ENCODE assay signal across 1 cellular context in the genomic region with DNA sequence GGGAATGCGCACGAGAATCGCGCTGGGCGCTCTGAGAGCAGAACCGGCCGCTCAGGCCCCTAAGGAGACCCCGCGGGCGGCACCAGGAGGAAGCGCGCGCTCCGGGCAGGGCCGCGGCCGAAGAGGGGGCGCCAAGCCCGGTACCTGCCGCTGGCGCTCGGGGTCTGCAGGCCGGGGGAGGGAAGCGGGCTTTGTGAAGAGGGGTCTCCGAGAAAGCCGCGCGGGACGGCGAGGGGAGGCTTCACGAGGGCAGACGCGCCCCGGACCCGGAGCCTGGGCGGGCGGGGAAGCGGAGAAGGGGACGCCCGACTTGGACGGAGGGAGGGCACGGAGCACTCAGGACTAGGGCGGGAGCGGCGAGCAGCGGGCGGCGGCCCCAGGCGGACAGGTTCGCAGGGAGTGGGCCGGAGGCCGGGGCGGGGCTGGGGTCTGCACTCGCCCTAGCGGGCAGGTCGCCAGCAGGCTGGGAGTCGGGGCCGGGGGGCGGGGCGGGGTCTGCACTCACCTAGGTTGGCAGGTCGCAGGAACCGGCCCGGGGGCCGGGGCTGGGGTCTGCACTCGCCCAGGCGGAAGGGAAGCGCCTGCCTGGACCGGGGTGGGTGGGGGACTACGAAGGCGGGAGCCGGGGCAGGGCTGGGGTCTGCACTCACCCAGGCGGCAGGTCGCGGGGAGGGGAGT.
TF ChIP-seq lines count a peak whose summit lies in the region.

No MANE protein-coding gene starts in this region.

TF ChIP-seq in HepG2, 621 proteins besides CTCF, POLR2A, EP300 and RAD21 (continued from another document and continues in another):
- TF ChIP-seq, protein P1, sequence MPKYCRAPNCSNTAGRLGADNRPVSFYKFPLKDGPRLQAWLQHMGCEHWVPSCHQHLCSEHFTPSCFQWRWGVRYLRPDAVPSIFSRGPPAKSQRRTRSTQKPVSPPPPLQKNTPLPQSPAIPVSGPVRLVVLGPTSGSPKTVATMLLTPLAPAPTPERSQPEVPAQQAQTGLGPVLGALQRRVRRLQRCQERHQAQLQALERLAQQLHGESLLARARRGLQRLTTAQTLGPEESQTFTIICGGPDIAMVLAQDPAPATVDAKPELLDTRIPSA (CRISPR knock-in tag; IDR thresholded peaks at IDR 0.05; ENCODE audit: borderline replicate concordance) = no peak
- TF ChIP-seq ZNF598 (CRISPR knock-in tag; IDR thresholded peaks at IDR 0.05; ENCODE audit: borderline replicate concordance) = no peak
- TF ChIP-seq, protein P2, sequence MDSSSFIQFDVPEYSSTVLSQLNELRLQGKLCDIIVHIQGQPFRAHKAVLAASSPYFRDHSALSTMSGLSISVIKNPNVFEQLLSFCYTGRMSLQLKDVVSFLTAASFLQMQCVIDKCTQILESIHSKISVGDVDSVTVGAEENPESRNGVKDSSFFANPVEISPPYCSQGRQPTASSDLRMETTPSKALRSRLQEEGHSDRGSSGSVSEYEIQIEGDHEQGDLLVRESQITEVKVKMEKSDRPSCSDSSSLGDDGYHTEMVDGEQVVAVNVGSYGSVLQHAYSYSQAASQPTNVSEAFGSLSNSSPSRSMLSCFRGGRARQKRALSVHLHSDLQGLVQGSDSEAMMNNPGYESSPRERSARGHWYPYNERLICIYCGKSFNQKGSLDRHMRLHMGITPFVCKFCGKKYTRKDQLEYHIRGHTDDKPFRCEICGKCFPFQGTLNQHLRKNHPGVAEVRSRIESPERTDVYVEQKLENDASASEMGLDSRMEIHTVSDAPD (CRISPR knock-in tag; IDR thresholded peaks at IDR 0.05) = no peak
- no peak for TF ChIP-seq SOX13 (IDR thresholded peaks at IDR 0.05)
- TF ChIP-seq SOX13 (CRISPR knock-in tag; conservative IDR thresholded peaks at IDR 0.05 in 1 of 2, IDR thresholded peaks at IDR 0.05 in 1 of 2) = 0 out of 4 replicates have a peak, but pooled peaks of 1 of the 2 experiments have one; percentile 13
- TF ChIP-seq FLYWCH1 (CRISPR knock-in tag; IDR thresholded peaks at IDR 0.05) = no peak
- no peak for TF ChIP-seq ZEB1 (IDR thresholded peaks at IDR 0.05; ENCODE audit: insufficient replicate concordance, low read depth)
- no peak for TF ChIP-seq ZFP90 (CRISPR knock-in tag; IDR thresholded peaks at IDR 0.05; ENCODE audit: borderline replicate concordance)
- no peak for TF ChIP-seq DNMT3B (CRISPR knock-in tag; conservative IDR thresholded peaks at IDR 0.05)
- TF ChIP-seq ZSCAN30 (CRISPR knock-in tag; IDR thresholded peaks at IDR 0.05) = no peak
- TF ChIP-seq ADNP (CRISPR knock-in tag; IDR thresholded peaks at IDR 0.05) = no peak
- peak; percentile 51; the same call in 1 of the 2 replicates for TF ChIP-seq MXD4 (CRISPR knock-in tag; IDR thresholded peaks at IDR 0.05)
- TF ChIP-seq, protein P3, sequence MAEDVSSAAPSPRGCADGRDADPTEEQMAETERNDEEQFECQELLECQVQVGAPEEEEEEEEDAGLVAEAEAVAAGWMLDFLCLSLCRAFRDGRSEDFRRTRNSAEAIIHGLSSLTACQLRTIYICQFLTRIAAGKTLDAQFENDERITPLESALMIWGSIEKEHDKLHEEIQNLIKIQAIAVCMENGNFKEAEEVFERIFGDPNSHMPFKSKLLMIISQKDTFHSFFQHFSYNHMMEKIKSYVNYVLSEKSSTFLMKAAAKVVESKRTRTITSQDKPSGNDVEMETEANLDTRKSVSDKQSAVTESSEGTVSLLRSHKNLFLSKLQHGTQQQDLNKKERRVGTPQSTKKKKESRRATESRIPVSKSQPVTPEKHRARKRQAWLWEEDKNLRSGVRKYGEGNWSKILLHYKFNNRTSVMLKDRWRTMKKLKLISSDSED (CRISPR knock-in tag; IDR thresholded peaks at IDR 0.05) = no peak
- TF ChIP-seq ZNF703 (CRISPR knock-in tag; IDR thresholded peaks at IDR 0.05; ENCODE audit: borderline replicate concordance) = no peak
- TF ChIP-seq, protein P4, sequence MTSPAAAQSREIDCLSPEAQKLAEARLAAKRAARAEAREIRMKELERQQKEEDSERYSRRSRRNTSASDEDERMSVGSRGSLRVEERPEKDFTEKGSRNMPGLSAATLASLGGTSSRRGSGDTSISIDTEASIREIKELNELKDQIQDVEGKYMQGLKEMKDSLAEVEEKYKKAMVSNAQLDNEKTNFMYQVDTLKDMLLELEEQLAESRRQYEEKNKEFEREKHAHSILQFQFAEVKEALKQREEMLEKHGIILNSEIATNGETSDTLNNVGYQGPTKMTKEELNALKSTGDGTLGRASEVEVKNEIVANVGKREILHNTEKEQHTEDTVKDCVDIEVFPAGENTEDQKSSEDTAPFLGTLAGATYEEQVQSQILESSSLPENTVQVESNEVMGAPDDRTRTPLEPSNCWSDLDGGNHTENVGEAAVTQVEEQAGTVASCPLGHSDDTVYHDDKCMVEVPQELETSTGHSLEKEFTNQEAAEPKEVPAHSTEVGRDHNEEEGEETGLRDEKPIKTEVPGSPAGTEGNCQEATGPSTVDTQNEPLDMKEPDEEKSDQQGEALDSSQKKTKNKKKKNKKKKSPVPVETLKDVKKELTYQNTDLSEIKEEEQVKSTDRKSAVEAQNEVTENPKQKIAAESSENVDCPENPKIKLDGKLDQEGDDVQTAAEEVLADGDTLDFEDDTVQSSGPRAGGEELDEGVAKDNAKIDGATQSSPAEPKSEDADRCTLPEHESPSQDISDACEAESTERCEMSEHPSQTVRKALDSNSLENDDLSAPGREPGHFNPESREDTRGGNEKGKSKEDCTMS (CRISPR knock-in tag; conservative IDR thresholded peaks at IDR 0.05) = no peak
- TF ChIP-seq REXO4 (CRISPR knock-in tag; IDR thresholded peaks at IDR 0.05; ENCODE audit: borderline replicate concordance) = no peak
- no peak for TF ChIP-seq PAWR (CRISPR knock-in tag; IDR thresholded peaks at IDR 0.05; ENCODE audit: borderline replicate concordance)
- TF ChIP-seq TP53 (CRISPR knock-in tag; conservative IDR thresholded peaks at IDR 0.05) = no peak
- no peak; the same call in none of the 2 replicates for TF ChIP-seq KAT7 (CRISPR knock-in tag; IDR thresholded peaks at IDR 0.05; ENCODE audit: borderline replicate concordance)
- no peak for TF ChIP-seq NFE2L2 (IDR thresholded peaks at IDR 0.05; ENCODE audit: low read length)
- TF ChIP-seq SP4 (CRISPR knock-in tag; IDR thresholded peaks at IDR 0.05) = no peak
- TF ChIP-seq ZIK1 (CRISPR knock-in tag; IDR thresholded peaks at IDR 0.05; ENCODE audit: borderline replicate concordance, low read depth) = no peak
- TF ChIP-seq, protein P5, sequence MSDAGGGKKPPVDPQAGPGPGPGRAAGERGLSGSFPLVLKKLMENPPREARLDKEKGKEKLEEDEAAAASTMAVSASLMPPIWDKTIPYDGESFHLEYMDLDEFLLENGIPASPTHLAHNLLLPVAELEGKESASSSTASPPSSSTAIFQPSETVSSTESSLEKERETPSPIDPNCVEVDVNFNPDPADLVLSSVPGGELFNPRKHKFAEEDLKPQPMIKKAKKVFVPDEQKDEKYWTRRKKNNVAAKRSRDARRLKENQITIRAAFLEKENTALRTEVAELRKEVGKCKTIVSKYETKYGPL (CRISPR knock-in tag; IDR thresholded peaks at IDR 0.05) = no peak
- no peak for TF ChIP-seq ZNF354B (CRISPR knock-in tag; IDR thresholded peaks at IDR 0.05)
- TF ChIP-seq SSRP1 (CRISPR knock-in tag; IDR thresholded peaks at IDR 0.05) = no peak
- no peak; the same call in 1 of the 2 replicates for TF ChIP-seq ZFP82 (CRISPR knock-in tag; IDR thresholded peaks at IDR 0.05; ENCODE audit: borderline replicate concordance)
- TF ChIP-seq, protein P6, sequence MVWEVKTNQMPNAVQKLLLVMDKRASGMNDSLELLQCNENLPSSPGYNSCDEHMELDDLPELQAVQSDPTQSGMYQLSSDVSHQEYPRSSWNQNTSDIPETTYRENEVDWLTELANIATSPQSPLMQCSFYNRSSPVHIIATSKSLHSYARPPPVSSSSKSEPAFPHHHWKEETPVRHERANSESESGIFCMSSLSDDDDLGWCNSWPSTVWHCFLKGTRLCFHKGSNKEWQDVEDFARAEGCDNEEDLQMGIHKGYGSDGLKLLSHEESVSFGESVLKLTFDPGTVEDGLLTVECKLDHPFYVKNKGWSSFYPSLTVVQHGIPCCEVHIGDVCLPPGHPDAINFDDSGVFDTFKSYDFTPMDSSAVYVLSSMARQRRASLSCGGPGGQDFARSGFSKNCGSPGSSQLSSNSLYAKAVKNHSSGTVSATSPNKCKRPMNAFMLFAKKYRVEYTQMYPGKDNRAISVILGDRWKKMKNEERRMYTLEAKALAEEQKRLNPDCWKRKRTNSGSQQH (CRISPR knock-in tag; IDR thresholded peaks at IDR 0.05; ENCODE audit: low read depth) = no peak
- no peak for TF ChIP-seq HNF4A (CRISPR knock-in tag; IDR thresholded peaks at IDR 0.05)
- no peak for TF ChIP-seq ZNF816 (CRISPR knock-in tag; IDR thresholded peaks at IDR 0.05; ENCODE audit: borderline replicate concordance)
- TF ChIP-seq ZNF556 (CRISPR knock-in tag; IDR thresholded peaks at IDR 0.05; ENCODE audit: borderline replicate concordance) = no peak
- no peak for TF ChIP-seq ZMYM4 (CRISPR knock-in tag; IDR thresholded peaks at IDR 0.05)
- TF ChIP-seq HOXA7 (CRISPR knock-in tag; IDR thresholded peaks at IDR 0.05) = no peak
- TF ChIP-seq, protein P7, sequence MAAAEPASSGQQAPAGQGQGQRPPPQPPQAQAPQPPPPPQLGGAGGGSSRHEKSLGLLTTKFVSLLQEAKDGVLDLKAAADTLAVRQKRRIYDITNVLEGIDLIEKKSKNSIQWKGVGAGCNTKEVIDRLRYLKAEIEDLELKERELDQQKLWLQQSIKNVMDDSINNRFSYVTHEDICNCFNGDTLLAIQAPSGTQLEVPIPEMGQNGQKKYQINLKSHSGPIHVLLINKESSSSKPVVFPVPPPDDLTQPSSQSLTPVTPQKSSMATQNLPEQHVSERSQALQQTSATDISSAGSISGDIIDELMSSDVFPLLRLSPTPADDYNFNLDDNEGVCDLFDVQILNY (CRISPR knock-in tag; conservative IDR thresholded peaks at IDR 0.05) = 0 out of 2 replicates have a peak, but pooled peaks have one; percentile 25
- TF ChIP-seq ZNF678 (CRISPR knock-in tag; IDR thresholded peaks at IDR 0.05) = no peak
- peak; percentile 71; the same call in 1 of the 2 replicates for TF ChIP-seq KMT2A (CRISPR knock-in tag; IDR thresholded peaks at IDR 0.05)
- TF ChIP-seq ZNF205 (CRISPR knock-in tag; IDR thresholded peaks at IDR 0.05) = no peak
- TF ChIP-seq ATAD3A (CRISPR knock-in tag; IDR thresholded peaks at IDR 0.05) = no peak
- peak; percentile 61 for TF ChIP-seq PHF8 (CRISPR knock-in tag; IDR thresholded peaks at IDR 0.05)
- peak; percentile 47 for TF ChIP-seq HNRNPK (IDR thresholded peaks at IDR 0.05; ENCODE audit: low read depth, low read length, poor library complexity, severe bottlenecking)
- TF ChIP-seq ZNF775 (CRISPR knock-in tag; IDR thresholded peaks at IDR 0.05; ENCODE audit: borderline replicate concordance) = no peak
- no peak for TF ChIP-seq POLR2G (IDR thresholded peaks at IDR 0.05; ENCODE audit: low read depth, low read length)
- TF ChIP-seq GATA4 (IDR thresholded peaks at IDR 0.05; ENCODE audit: borderline replicate concordance, low read depth) = no peak
- TF ChIP-seq, protein P8, sequence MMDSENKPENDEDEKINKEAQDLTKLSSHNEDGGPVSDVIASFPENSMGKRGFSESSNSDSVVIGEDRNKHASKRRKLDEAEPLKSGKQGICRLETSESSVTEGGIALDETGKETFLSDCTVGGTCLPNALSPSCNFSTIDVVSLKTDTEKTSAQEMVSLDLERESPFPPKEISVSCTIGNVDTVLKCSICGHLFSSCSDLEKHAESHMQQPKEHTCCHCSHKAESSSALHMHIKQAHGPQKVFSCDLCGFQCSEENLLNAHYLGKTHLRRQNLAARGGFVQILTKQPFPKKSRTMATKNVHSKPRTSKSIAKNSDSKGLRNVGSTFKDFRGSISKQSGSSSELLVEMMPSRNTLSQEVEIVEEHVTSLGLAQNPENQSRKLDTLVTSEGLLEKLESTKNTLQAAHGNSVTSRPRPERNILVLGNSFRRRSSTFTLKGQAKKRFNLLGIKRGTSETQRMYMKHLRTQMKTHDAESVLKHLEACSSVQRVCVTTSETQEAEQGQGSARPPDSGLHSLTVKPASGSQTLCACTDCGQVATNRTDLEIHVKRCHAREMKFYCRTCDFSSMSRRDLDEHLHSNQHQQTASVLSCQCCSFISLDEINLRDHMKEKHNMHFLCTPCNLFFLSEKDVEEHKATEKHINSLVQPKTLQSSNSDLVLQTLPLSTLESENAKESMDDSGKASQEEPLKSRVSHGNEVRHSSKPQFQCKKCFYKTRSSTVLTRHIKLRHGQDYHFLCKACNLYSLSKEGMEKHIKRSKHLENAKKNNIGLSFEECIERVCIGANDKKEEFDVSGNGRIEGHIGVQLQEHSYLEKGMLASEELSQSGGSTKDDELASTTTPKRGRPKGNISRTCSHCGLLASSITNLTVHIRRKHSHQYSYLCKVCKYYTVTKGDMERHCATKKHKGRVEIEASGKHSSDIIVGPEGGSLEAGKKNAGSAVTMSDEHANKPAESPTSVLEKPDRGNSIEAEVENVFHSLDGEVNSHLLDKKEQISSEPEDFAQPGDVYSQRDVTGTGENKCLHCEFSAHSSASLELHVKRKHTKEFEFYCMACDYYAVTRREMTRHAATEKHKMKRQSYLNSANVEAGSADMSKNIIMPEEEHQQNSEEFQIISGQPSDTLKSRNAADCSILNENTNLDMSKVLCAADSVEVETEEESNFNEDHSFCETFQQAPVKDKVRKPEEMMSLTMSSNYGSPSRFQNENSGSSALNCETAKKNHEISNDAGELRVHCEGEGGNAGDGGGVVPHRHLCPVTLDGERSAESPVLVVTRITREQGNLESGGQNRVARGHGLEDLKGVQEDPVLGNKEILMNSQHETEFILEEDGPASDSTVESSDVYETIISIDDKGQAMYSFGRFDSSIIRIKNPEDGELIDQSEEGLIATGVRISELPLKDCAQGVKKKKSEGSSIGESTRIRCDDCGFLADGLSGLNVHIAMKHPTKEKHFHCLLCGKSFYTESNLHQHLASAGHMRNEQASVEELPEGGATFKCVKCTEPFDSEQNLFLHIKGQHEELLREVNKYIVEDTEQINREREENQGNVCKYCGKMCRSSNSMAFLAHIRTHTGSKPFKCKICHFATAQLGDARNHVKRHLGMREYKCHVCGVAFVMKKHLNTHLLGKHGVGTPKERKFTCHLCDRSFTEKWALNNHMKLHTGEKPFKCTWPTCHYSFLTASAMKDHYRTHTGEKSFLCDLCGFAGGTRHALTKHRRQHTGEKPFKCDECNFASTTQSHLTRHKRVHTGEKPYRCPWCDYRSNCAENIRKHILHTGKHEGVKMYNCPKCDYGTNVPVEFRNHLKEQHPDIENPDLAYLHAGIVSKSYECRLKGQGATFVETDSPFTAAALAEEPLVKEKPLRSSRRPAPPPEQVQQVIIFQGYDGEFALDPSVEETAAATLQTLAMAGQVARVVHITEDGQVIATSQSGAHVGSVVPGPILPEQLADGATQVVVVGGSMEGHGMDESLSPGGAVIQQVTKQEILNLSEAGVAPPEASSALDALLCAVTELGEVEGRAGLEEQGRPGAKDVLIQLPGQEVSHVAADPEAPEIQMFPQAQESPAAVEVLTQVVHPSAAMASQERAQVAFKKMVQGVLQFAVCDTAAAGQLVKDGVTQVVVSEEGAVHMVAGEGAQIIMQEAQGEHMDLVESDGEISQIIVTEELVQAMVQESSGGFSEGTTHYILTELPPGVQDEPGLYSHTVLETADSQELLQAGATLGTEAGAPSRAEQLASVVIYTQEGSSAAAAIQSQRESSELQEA (CRISPR knock-in tag; IDR thresholded peaks at IDR 0.05; ENCODE audit: not compliant biosample characterization) = no peak
- no peak for TF ChIP-seq SRF (IDR thresholded peaks at IDR 0.05; ENCODE audit: low read depth, low read length)
- no peak for TF ChIP-seq ZNF232 (CRISPR knock-in tag; IDR thresholded peaks at IDR 0.05; ENCODE audit: borderline replicate concordance)
- no peak for TF ChIP-seq FIP1L1 (IDR thresholded peaks at IDR 0.05; ENCODE audit: borderline replicate concordance, insufficient read depth, low read depth, low read length)
- no peak for TF ChIP-seq ZFP1 (CRISPR knock-in tag; IDR thresholded peaks at IDR 0.05)
- no peak for TF ChIP-seq ZNF546 (CRISPR knock-in tag; conservative IDR thresholded peaks at IDR 0.05)
- TF ChIP-seq ZNF737 (CRISPR knock-in tag; IDR thresholded peaks at IDR 0.05; ENCODE audit: borderline replicate concordance) = no peak
- TF ChIP-seq PTBP1 (IDR thresholded peaks at IDR 0.05; ENCODE audit: low read depth, low read length, poor library complexity, severe bottlenecking) = no peak
